In the genomic region with DNA sequence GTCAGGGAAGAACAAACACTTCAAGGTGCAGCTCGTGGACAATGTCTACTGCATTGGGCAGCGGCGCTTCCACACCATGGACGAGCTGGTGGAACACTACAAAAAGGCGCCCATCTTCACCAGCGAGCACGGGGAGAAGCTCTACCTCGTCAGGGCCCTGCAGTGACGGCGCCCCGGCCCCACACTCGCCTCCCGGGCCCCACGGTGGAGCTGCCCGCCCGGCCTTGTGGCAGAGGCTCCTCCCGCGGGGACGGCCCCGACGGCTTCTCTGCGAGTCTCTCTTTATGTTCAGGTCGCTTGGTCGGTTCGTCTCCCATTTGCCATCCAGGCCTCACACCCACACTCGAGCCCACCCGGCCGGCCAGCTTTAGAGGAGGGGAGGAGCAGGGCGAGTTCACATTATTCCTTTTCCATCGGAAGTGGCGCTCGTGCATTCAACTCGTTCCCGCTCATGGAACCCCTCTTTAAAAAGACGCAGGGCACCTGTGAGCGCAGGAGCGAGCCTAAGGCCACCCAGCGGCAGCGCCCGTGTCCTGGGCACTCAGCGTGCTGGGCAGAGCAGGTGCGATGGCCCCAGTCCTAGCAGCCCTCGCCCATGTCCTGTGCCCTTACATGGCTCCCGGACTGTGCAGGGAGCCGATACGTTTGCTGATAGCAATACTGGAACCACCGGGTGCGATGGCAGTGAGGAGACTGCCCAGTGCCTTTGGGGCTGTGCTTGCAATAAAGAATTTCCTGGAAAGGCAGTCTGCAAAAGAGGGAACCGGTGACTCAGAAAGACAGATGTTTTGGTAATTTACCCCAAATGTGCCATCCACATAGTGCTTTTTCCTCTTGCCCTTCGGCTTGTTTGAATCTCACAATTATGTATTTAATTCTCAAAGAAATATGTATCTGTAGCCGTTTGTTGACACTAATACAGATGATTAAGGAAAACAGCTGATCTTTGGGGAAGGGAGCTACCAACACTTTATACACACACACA, we compare ENCODE assay signal across 26 cellular contexts.
A peak's percentile ranks its signal among the peaks of the same experiment; 100 is the strongest.
DNase-seq lines count a peak whose midpoint lies in the region; ATAC-seq, FAIRE-seq and TF ChIP-seq lines count a peak whose summit lies in the region.
"Had no signal": no experiment of that assay in that cellular context is flagged by ENCODE, and none has a peak within 500 bp of the region (broad histone marks: within the 10 kb centered on the region; RNA-seq: fewer than 3 reads in every experiment).

No MANE protein-coding gene starts in this region.

- peaks cover 0 to 22% of the 10 kb centered on the region in 2 experiments; a peak in 2 of 4 replicates for H3K79me2 ChIP-seq in H1 (ENCODE audit: control insufficient read depth in 1 of 2, insufficient read depth in 2 of 2, low read length in 2 of 2)

- H3K27me3 Mint-ChIP-seq in stimulated activated naive CD8-positive, alpha-beta T cell treated with anti-CD3 and anti-CD28 coated beads, Interleukin-15, Interleukin-2, amounts not matched to agents 100 ng/mL and 50 ng/mL, for 24 hours = no peaks in the 10 kb centered on the region
- H3K27me3 Mint-ChIP-seq: activated CD4-positive, alpha-beta memory T cell treated with anti-CD3 and anti-CD28 coated beads, Interleukin-2, amount 10 ng/mL, durations not matched to agents 7 days and 5 days had no signal

- peak overlapping the region; percentile 11 for H3K27ac Mint-ChIP-seq in stimulated activated naive CD8-positive, alpha-beta T cell treated with anti-CD3 and anti-CD28 coated beads, Interleukin-15, Interleukin-2, amounts not matched to agents 100 ng/mL and 50 ng/mL, for 24 hours
- H3K27ac Mint-ChIP-seq: activated CD4-positive, alpha-beta memory T cell treated with anti-CD3 and anti-CD28 coated beads, Interleukin-2, amount 10 ng/mL, durations not matched to agents 7 days and 5 days had no signal

- H3K4me1 Mint-ChIP-seq in stimulated activated naive CD8-positive, alpha-beta T cell treated with anti-CD3 and anti-CD28 coated beads, Interleukin-15, Interleukin-2, amounts not matched to agents 100 ng/mL and 50 ng/mL, for 24 hours (ENCODE audit: low read depth) = peaks cover 47% of the 10 kb centered on the region

- 94% methylated on average over 49 of the region's 51 CpGs; no CpG with 5 or more reads in 1 of the 2 experiments for WGBS in H1 (ENCODE audit: extremely low coverage in 1 of 2, insufficient coverage in 1 of 2, insufficient read length in 1 of 2, insufficient replicate concordance in 2 of 2, low coverage in 1 of 2, low lambda C conversion rate in 2 of 2, missing lambda C conversion rate in 1 of 2), 2 experiments

- H4K8ac ChIP-seq in H1 (ENCODE audit: extremely low read depth, insufficient read depth, low read length) = peak overlapping the region; percentile 58; the same call in 1 of the 2 replicates

- H2BK12ac ChIP-seq in H1 (ENCODE audit: low read depth, low read length) = no peak overlapping the region

- H3K14ac ChIP-seq in H1 (ENCODE audit: insufficient read length) = no peak overlapping the region

- no peak overlapping the region for H2BK20ac ChIP-seq in H1 (ENCODE audit: low read length)

- no peak overlapping the region for H3K9ac ChIP-seq in H1 (replicated peaks in 1 of 4; ENCODE audit: extremely low read depth in 1 of 4, low read depth in 3 of 4, low read length in 3 of 4)
- H3K9ac ChIP-seq: SK-N-SH had no signal

- no peak overlapping the region for H3K18ac ChIP-seq in H1 (ENCODE audit: extremely low read depth, low read length)

- H4K91ac ChIP-seq in H1 (replicated peaks; ENCODE audit: insufficient read length, low read length) = no peak overlapping the region

- H3K36me3 ChIP-seq in H1 (ENCODE audit: control insufficient read depth in 2 of 4, insufficient read depth in 4 of 4, low read length in 3 of 4) (peaks cover 0 to 12% (median 3%) of the 10 kb centered on the region in 4 experiments; a peak in 5 of 8 replicates), left ventricle myocardium inferior (peaks cover 26% of the 10 kb centered on the region)

- no peak overlapping the region for H3K4me3 Mint-ChIP-seq in stimulated activated naive CD8-positive, alpha-beta T cell treated with anti-CD3 and anti-CD28 coated beads, Interleukin-15, Interleukin-2, amounts not matched to agents 100 ng/mL and 50 ng/mL, for 24 hours
- H3K4me3 Mint-ChIP-seq: activated CD4-positive, alpha-beta memory T cell treated with anti-CD3 and anti-CD28 coated beads, Interleukin-2, amount 10 ng/mL, durations not matched to agents 7 days and 5 days; neural crest cell had no signal

- no peak for TF ChIP-seq EP300 in H1 (IDR thresholded peaks at IDR 0.05; ENCODE audit: borderline replicate concordance in 1 of 2, low read depth in 2 of 2, low read length in 2 of 2)

- H3K4me3 ChIP-seq in HFF-Myc (replicated peaks; ENCODE audit: low read depth, low read length) (no peak overlapping the region), H1 (ENCODE audit: extremely low read depth in 1 of 4, insufficient read depth in 2 of 4, low read depth in 3 of 4, low read length in 4 of 4) (no peak overlapping the region), left ventricle myocardium inferior (no peak overlapping the region)
- H3K4me3 ChIP-seq: cardiac muscle cell, hepatocyte, left lung, vagina had no signal

- no peak overlapping the region for H3K23ac ChIP-seq in H1 (ENCODE audit: insufficient read length)

- H3K23me2 ChIP-seq in H1 (ENCODE audit: low read depth, low read length) = 0 out of 2 replicates have a peak, but pooled peaks cover 2% of the 10 kb centered on the region

- POLR2A ChIA-PET in H1 (lab: Charles Lee; ENCODE audit: partially characterized antibody) = no interaction called here

- peaks cover 10 to 15% of the 10 kb centered on the region in 2 experiments; a peak in 3 of 4 replicates for H3K9me3 ChIP-seq in H1 (ENCODE audit: insufficient read depth in 2 of 2, low read depth in 1 of 2, low read length in 1 of 2)
- peaks cover 19% of the 10 kb centered on the region for H3K9me3 ChIP-seq in left ventricle myocardium inferior (replicated peaks)
- H3K9me3 ChIP-seq: vagina had no signal

- H3K4me1 ChIP-seq in H1 (replicated peaks in 1 of 4; ENCODE audit: control insufficient read depth in 3 of 4, insufficient read depth in 4 of 4, low read length in 3 of 4) = peaks cover 2 to 6% (median 2%) of the 10 kb centered on the region in 4 experiments; a peak in 5 of 7 replicates
- peaks cover 28% of the 10 kb centered on the region for H3K4me1 ChIP-seq in left ventricle myocardium inferior
- H3K4me1 ChIP-seq: foreskin keratinocyte, left lung, vagina had no signal

- H3K9me3 Mint-ChIP-seq in stimulated activated naive CD8-positive, alpha-beta T cell treated with anti-CD3 and anti-CD28 coated beads, Interleukin-15, Interleukin-2, amounts not matched to agents 100 ng/mL and 50 ng/mL, for 24 hours = peaks cover 15% of the 10 kb centered on the region

- no peak for TF ChIP-seq RAD21 in H1 (IDR thresholded peaks at IDR 0.05 in 1 of 2, conservative IDR thresholded peaks at IDR 0.05 in 1 of 2; ENCODE audit: low read depth in 2 of 2, low read length in 2 of 2)

- peaks cover 78% of the 10 kb centered on the region for H3K36me3 Mint-ChIP-seq in stimulated activated naive CD8-positive, alpha-beta T cell treated with anti-CD3 and anti-CD28 coated beads, Interleukin-15, Interleukin-2, amounts not matched to agents 100 ng/mL and 50 ng/mL, for 24 hours (ENCODE audit: low read depth)

- intact Hi-C loops in left ventricle myocardium inferior (cut with micrococcal nuclease) = no loop called here

- no peak overlapping the region for H2BK5ac ChIP-seq in H1 (ENCODE audit: low read depth, low read length)

- ATAC-seq in stimulated activated naive CD8-positive, alpha-beta T cell treated with anti-CD3 and anti-CD28 coated beads, Interleukin-15, Interleukin-2, amounts not matched to agents 100 U/mL and 50 U/mL, for 24 hours = no peak
- no peak for ATAC-seq in HG03159 (IDR thresholded peaks at IDR 0.05; ENCODE audit: unreplicated experiment)
- ATAC-seq: foreskin keratinocyte, left lung had no signal

- H4K20me1 ChIP-seq in H1 (replicated peaks in 1 of 2; ENCODE audit: control insufficient read depth in 1 of 2, insufficient read depth in 2 of 2, low read length in 2 of 2) = peaks cover 1 to 2% of the 10 kb centered on the region in 2 experiments

- H2BK120ac ChIP-seq in H1 (replicated peaks; ENCODE audit: low read depth, low read length) = no peak overlapping the region

- H2AK5ac ChIP-seq in H1 (ENCODE audit: low read depth, low read length) = no peak overlapping the region

- H3K4me2 ChIP-seq in H1 (ENCODE audit: insufficient read depth in 1 of 2, low read depth in 2 of 2, low read length in 2 of 2) = no peak overlapping the region
- H3K4me2 ChIP-seq: hepatocyte, SK-N-SH had no signal

- H3K56ac ChIP-seq in H1 (replicated peaks; ENCODE audit: insufficient read length, low read depth, low read length) = no peak overlapping the region

- no peak overlapping the region for H2BK15ac ChIP-seq in H1 (ENCODE audit: low read length)

- no peak overlapping the region for H3K4ac ChIP-seq in H1 (replicated peaks; ENCODE audit: insufficient read length, low read depth, low read length)

- TF ChIP-seq CTCF in HFF-Myc (IDR thresholded peaks at IDR 0.05; ENCODE audit: low read depth, low read length, missing control alignments) (no peak), H1 (IDR thresholded peaks at IDR 0.05; ENCODE audit: control extremely low read depth in 1 of 3, insufficient read depth in 1 of 3, low read depth in 1 of 3, low read length in 3 of 3) (no peak), left ventricle myocardium inferior (IDR thresholded peaks at IDR 0.05; ENCODE audit: borderline replicate concordance) (no peak)

- H3K27me3 ChIP-seq in H1 (replicated peaks in 1 of 4; ENCODE audit: control insufficient read depth in 3 of 4, extremely low read depth in 1 of 4, insufficient read depth in 3 of 4, low read length in 3 of 4) = no peaks in the 10 kb centered on the region
- H3K27me3 ChIP-seq in left ventricle myocardium inferior (ENCODE audit: low read depth) = no peaks in the 10 kb centered on the region
- H3K27me3 ChIP-seq: cardiac muscle cell, foreskin keratinocyte, hepatocyte, left lung, vagina had no signal

- CTCF ChIA-PET in H1 (lab: Charles Lee; ENCODE audit: partially characterized antibody) = no interaction called here

- no peak for TF ChIP-seq POLR2A in H1 (IDR thresholded peaks at IDR 0.05; ENCODE audit: control extremely low read depth in 1 of 2, low read depth in 2 of 2, low read length in 2 of 2)

- no peak overlapping the region for H2AFZ ChIP-seq in H1 (ENCODE audit: low read length)
- H2AFZ ChIP-seq: hepatocyte had no signal

- H3K27ac ChIP-seq in H1 (ENCODE audit: low read depth, low read length) (no peak overlapping the region), left ventricle myocardium inferior (replicated peaks) (no peak overlapping the region)
- H3K27ac ChIP-seq: cardiac muscle cell, foreskin keratinocyte, hepatocyte, HL-60, left lung, vagina had no signal

- H3K79me1 ChIP-seq in H1 (ENCODE audit: low read depth, low read length) = peaks cover 3% of the 10 kb centered on the region

- no peak for FAIRE-seq in H1 (lab: Jason Lieb, UNC)

- no peak for DNase-seq in stimulated activated naive CD8-positive, alpha-beta T cell treated with anti-CD3 and anti-CD28 coated beads, Interleukin-15, Interleukin-2, amounts not matched to agents 100 U/mL and 50 U/mL, for 24 hours
- DNase-seq in HFF-Myc (ENCODE audit: extremely low read depth, low read depth) = peak; percentile 25
- DNase-seq in H1 (ENCODE audit: low read depth in 1 of 2, low spot score in 2 of 2) = no peak
- DNase-seq in NCI-H446 treated with DMSO at 0.1 percent for 48 hours (lab: John Stamatoyannopoulos, UW) = no peak
- no peak for DNase-seq in left ventricle myocardium inferior
- no peak for DNase-seq in DMS 273 treated with DMSO at 0.1 percent for 48 hours (lab: John Stamatoyannopoulos, UW)
- DNase-seq: activated CD4-positive, alpha-beta memory T cell treated with anti-CD3 and anti-CD28 coated beads, Interleukin-2, amount 10 ng/mL, durations not matched to agents 7 days and 5 days; activated CD4-positive, CD25-positive, alpha-beta regulatory T cell; activated gamma-delta T cell; DND-41; foreskin keratinocyte; GOT3; NCI-H146; NCI-H2171; NCI-H524 treated with DMSO at 0.1 percent for 48 hours; posterior cingulate gyrus; SK-N-SH; T-helper 9 cell had no signal

- no peak overlapping the region for H4K5ac ChIP-seq in H1 (ENCODE audit: insufficient read length, low read depth, low read length)
